28 cellular contexts compared by ENCODE assay signal in the genomic region with DNA sequence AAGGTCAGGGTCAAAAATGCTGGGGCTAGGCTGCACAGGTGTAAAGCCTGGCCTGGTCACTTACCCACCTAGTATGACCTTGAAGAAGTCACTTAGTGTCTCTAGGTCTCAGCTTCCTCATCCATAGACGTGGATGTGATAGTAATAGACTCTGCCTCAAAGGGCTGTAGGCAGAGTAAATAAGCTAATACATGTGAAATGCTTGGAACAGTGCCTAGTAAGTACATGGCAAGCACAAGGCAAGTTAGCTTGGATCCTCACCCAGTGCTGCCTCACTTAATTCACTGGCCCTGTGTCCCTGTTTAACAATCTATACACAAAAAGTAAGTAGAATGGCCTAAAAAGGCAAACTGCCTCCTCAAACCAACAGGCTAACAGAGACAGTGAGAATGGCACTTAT.
"Had no signal": no experiment of that assay in that cellular context is flagged by ENCODE, and none has a peak within 500 bp of the region (broad histone marks: within the 10 kb centered on the region; RNA-seq: fewer than 3 reads in every experiment).

No MANE protein-coding gene starts in this region.

- H3K36me3 ChIP-seq: heart right ventricle, left lung, neutrophil, right atrium auricular region, spleen, suprapubic skin, transverse colon, upper lobe of right lung, vagina had no signal

- H3K36me3 Mint-ChIP-seq: mesothelial cell of epicardium; naive B cell; natural killer cell treated with Interleukin-12 subunit alpha and Interleukin-12 subunit beta and Interleukin-15 and Interleukin-18, amount 100 ng/mL, for 72 hours had no signal

- H3K27me3 Mint-ChIP-seq: progenitor cell of endocrine pancreas; stimulated activated naive CD8-positive, alpha-beta T cell treated with anti-CD3 and anti-CD28 coated beads, Interleukin-15, amount 100 ng/mL, for 72 hours had no signal

- H3K9me3 Mint-ChIP-seq: effector memory CD8-positive, alpha-beta T cell; natural killer cell treated with Interleukin-12 subunit alpha and Interleukin-12 subunit beta and Interleukin-15 and Interleukin-18, amount 100 ng/mL, for 72 hours; stimulated activated naive CD8-positive, alpha-beta T cell treated with anti-CD3 and anti-CD28 coated beads, Interleukin-15, amount 100 ng/mL, for 72 hours had no signal

- H3K27ac Mint-ChIP-seq: effector memory CD8-positive, alpha-beta T cell; mesothelial cell of epicardium; naive B cell; natural killer cell treated with Interleukin-12 subunit alpha and Interleukin-12 subunit beta and Interleukin-15 and Interleukin-18, amount 100 ng/mL, for 72 hours; progenitor cell of endocrine pancreas had no signal

- H3K79me2 ChIP-seq: parathyroid adenoma had no signal

- H3K4me3 ChIP-seq: heart right ventricle, left lung, mucosa of descending colon, right atrium auricular region, skin epidermis, spleen, suprapubic skin, transverse colon, upper lobe of right lung, vagina had no signal

- ATAC-seq: effector memory CD8-positive, alpha-beta T cell; heart right ventricle; left cardiac atrium; left lung; mucosa of descending colon; natural killer cell treated with Interleukin-12 subunit alpha and Interleukin-12 subunit beta and Interleukin-15 and Interleukin-18, amount 100 ng/mL, for 72 hours; stimulated activated naive CD8-positive, alpha-beta T cell treated with anti-CD3 and anti-CD28 coated beads, Interleukin-15, amount 100 ng/mL, for 72 hours; upper lobe of right lung had no signal

- H3K4me1 ChIP-seq: heart right ventricle, parathyroid adenoma, right atrium auricular region, spleen, suprapubic skin, transverse colon, upper lobe of right lung, vagina had no signal

- DNase-seq: cortex of kidney; effector memory CD8-positive, alpha-beta T cell; erythroblast; foreskin melanocyte; glutamatergic neuron; heart right ventricle; hippocampal formation; left cardiac atrium; left lung; mesenchymal stem cell; mucosa of descending colon; naive B cell; spleen; stimulated activated CD4-positive, alpha-beta T cell treated with anti-CD3 and anti-CD28 coated beads, Interleukin-4, amount 100 ng/mL, for 4 hours; stimulated activated naive CD4-positive, alpha-beta T cell; stimulated activated naive CD8-positive, alpha-beta T cell treated with anti-CD3 and anti-CD28 coated beads, Interleukin-15, amount 100 ng/mL, for 72 hours; transverse colon; upper lobe of right lung had no signal

- H2AFZ ChIP-seq: parathyroid adenoma had no signal

- H3K27ac ChIP-seq: heart right ventricle, left lung, neutrophil, parathyroid adenoma, right atrium auricular region, skin epidermis, spleen, suprapubic skin, transverse colon, upper lobe of right lung, vagina had no signal

- H3K4me1 Mint-ChIP-seq: mesothelial cell of epicardium, naive B cell, neural crest cell had no signal

- H3K27me3 ChIP-seq: left lung, neutrophil, right atrium auricular region, spleen, transverse colon, upper lobe of right lung, vagina had no signal

- H3K9me3 ChIP-seq: heart right ventricle, left lung, mucosa of descending colon, neutrophil, right atrium auricular region, spleen, suprapubic skin, transverse colon, upper lobe of right lung, vagina had no signal

- H3K4me3 Mint-ChIP-seq: effector memory CD8-positive, alpha-beta T cell; mesothelial cell of epicardium; naive B cell; natural killer cell treated with Interleukin-12 subunit alpha and Interleukin-12 subunit beta and Interleukin-15 and Interleukin-18, amount 100 ng/mL, for 72 hours; neural crest cell; stimulated activated naive CD8-positive, alpha-beta T cell treated with anti-CD3 and anti-CD28 coated beads, Interleukin-15, amount 100 ng/mL, for 72 hours had no signal
